ENCODE assay signal across 8 cellular contexts in the genomic region with DNA sequence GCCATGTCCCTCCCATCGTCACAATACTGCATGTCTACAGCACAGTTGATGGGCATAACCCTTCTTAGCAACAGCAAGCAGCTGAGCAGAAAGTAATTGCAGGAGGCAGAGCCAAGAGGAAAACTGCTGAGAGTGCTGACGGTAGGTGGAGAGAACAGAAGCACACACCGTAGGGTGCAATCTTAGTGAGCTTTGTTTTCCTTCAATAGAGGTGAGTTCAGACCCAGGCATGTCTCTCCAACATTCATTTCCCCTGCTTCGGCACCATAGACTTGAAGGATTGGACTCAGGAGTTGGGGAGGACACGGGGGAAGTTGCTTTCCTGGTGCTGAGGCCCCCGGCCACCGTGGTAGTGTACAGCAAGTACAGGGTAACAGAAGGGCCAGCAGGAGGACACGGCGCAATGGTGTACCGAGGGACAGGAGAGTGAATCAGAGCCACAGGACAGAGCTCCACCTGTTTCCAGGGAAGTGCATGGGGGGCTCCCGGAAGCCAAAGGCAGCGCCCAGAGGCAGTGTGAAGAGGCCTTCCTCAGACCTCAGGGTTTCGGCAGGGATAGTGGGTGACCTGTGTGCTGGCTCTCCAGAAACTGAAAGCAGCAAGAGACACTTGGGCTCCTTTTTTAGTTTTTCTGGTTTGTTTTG. TPM values are rescaled to one million over a fixed set of nuclear protein-coding genes. Genes with fewer than 3 reads are reported as not detected.
DNase-seq lines count a peak whose midpoint lies in the region; ATAC-seq and TF ChIP-seq lines count a peak whose summit lies in the region.

No MANE protein-coding gene starts in this region.

- no peak for TF ChIP-seq POLR2A in gastroesophageal sphincter (IDR thresholded peaks at IDR 0.05)

- peaks cover 15% of the 10 kb centered on the region for H3K4me1 ChIP-seq in iPS-15b (ENCODE audit: control insufficient read depth, insufficient read depth, low read length)
- H3K4me1 ChIP-seq in gastroesophageal sphincter: no peaks in the 10 kb centered on the region

- H3K9me3 ChIP-seq in iPS-15b (ENCODE audit: control insufficient read depth, insufficient read depth, low read length): no peaks in the 10 kb centered on the region
- H3K9me3 ChIP-seq in gastroesophageal sphincter: no peaks in the 10 kb centered on the region

- no peaks in the 10 kb centered on the region for H3K27me3 ChIP-seq in iPS-15b (ENCODE audit: control insufficient read depth, insufficient read depth, low read length)
- H3K27me3 ChIP-seq in gastroesophageal sphincter: peaks cover 4% of the 10 kb centered on the region

- H3K36me3 ChIP-seq in iPS-15b (ENCODE audit: control insufficient read depth, insufficient read depth, low read length): no peaks in the 10 kb centered on the region
- no peaks in the 10 kb centered on the region for H3K36me3 ChIP-seq in gastroesophageal sphincter

- DNase-seq in DMS53 (lab: John Stamatoyannopoulos, UW): peak; percentile 75
- DNase-seq in RPMI8226: peak; percentile 85
- no peak for DNase-seq in mucosa of gallbladder (ENCODE audit: low spot score)
- no peak for DNase-seq in dedifferentiated amniotic fluid mesenchymal stem cell (ENCODE audit: extremely low spot score)

- no peak overlapping the region for H3K27ac ChIP-seq in gastroesophageal sphincter

- no peak for TF ChIP-seq CTCF in gastroesophageal sphincter (IDR thresholded peaks at IDR 0.05)

- ATAC-seq in GM19467 (IDR thresholded peaks at IDR 0.05; ENCODE audit: unreplicated experiment) (peak; percentile 5), HG03575 (IDR thresholded peaks at IDR 0.05; ENCODE audit: extremely low read depth, insufficient number of reproducible peaks, low FRiP score, unreplicated experiment) (peak; percentile 28), gastroesophageal sphincter (no peak)

- no peak for TF ChIP-seq EP300 in gastroesophageal sphincter (IDR thresholded peaks at IDR 0.05)

- H3K4me3 ChIP-seq in iPS-15b (ENCODE audit: low read depth, low read length) (peak overlapping the region; percentile 11), gastroesophageal sphincter (no peak overlapping the region)

- 54 to 70% methylated on average over 3 to 13 of the region's 13 CpGs for WGBS in gastroesophageal sphincter (ENCODE audit: low coverage in 1 of 2), 2 donors

- H3K9ac ChIP-seq in iPS-15b (ENCODE audit: low read depth, low read length): peak overlapping the region; percentile 41

RNA-seq across cellular contexts. Expression of a gene that starts 36.3 kb away (rescaled TPM):
- total RNA-seq in mucosa of gallbladder (73.3 TPM), gastroesophageal sphincter (10 to 100 TPM; 21.7 to 67.8 (median 25.8) TPM)

Comparison
In these comparisons a context has a peak if more than half of its experiments do, and no peak if none do; other contexts are left out.
1. DNase-seq: peak in DMS53 (single experiment) and RPMI8226 (single experiment); none in mucosa of gallbladder (single experiment) and dedifferentiated amniotic fluid mesenchymal stem cell (single experiment).